In the genomic region with DNA sequence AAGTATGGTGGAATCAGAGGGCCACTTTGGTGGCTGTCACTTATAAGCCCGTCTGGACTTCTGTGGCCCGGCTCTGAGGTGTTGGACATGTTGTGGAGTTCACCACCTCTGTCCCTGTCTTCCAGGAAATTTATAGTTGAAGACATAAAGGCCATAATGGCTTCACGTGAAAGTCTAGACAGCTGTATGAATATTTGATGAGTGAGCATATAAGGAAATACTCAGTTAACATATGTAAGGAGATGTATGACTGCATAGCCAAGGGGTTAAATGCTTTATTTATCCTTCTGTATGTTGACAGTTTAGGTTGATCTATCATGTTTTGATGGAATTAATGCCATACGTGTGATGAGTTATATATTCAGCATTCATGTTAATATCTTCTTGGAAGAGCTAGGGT, we compare ENCODE assay signal across 30 cellular contexts.
"Had no signal": no experiment of that assay in that cellular context is flagged by ENCODE, and none has a peak within 500 bp of the region (broad histone marks: within the 10 kb centered on the region; RNA-seq: fewer than 3 reads in every experiment).

No MANE protein-coding gene starts in this region.

- H3K4me1 ChIP-seq: breast epithelium had no signal

- FAIRE-seq: endometrium had no signal

- ATAC-seq: activated CD4-positive, CD25-positive, alpha-beta regulatory T cell treated with anti-CD3 and anti-CD28 coated beads, Interleukin-2, amount 50 U/mL, for 24 hours; activated naive CD4-positive, alpha-beta T cell treated with anti-CD3 and anti-CD28 coated beads, Interleukin-2, amount 50 U/mL, for 72 hours; activated T-cell treated with anti-CD3 and anti-CD28 coated beads, Interleukin-2, amount 50 U/mL, for 72 hours; gastroesophageal sphincter; heart right ventricle; T-helper 17 cell had no signal

- H3K27me3 ChIP-seq: ascending aorta, breast epithelium, cardiac muscle cell, colonic mucosa, esophagus muscularis mucosa, gastroesophageal sphincter, heart right ventricle had no signal

- H3K9me3 ChIP-seq: colonic mucosa had no signal

- DNase-seq: activated B cell treated with CpG ODN at 0.5 μM for 24 hours; activated CD4-positive, alpha-beta memory T cell treated with anti-CD3 and anti-CD28 coated beads, Interleukin-2, amount 10 ng/mL, durations not matched to agents 7 days and 5 days; activated CD4-positive, alpha-beta T cell treated with anti-CD3 and anti-CD28 coated beads for 48 hours; activated CD4-positive, alpha-beta T cell treated with anti-CD3 and anti-CD28 coated beads, Interleukin-2, amount 50 U/mL, for 4 hours; activated CD8-positive, alpha-beta memory T cell treated with anti-CD3 and anti-CD28 coated beads, Interleukin-2, amount 50 U/mL, for 48 hours; activated gamma-delta T cell; activated naive CD4-positive, alpha-beta T cell; activated naive CD4-positive, alpha-beta T cell treated with anti-CD3 and anti-CD28 coated beads, Interleukin-2, amount 10 ng/mL, durations not matched to agents 7 days and 5 days; activated naive CD8-positive, alpha-beta T cell treated with anti-CD3 and anti-CD28 coated beads, Interleukin-2, amount 10 ng/mL, durations not matched to agents 7 days and 5 days; activated T-cell treated with anti-CD3 and anti-CD28 coated beads for 4 hours; activated T-cell treated with anti-CD3 and anti-CD28 coated beads, Interleukin-2, amount 50 U/mL, for 24 hours; activated T-cell treated with anti-CD3 and anti-CD28 coated beads, Interleukin-2, amount 50 U/mL, for 72 hours; central memory CD4-positive, alpha-beta T cell; cerebellar nuclear complex; colonic mucosa; effector CD8-positive, alpha-beta T cell; foreskin melanocyte; heart right ventricle; T-helper 1 cell; T-helper 17 cell; T1000; WERI-Rb-1 had no signal

- H3K36me3 ChIP-seq: breast epithelium, cardiac muscle cell, colonic mucosa, esophagus muscularis mucosa, gastroesophageal sphincter, WERI-Rb-1 had no signal

- H3K4me3 ChIP-seq: ascending aorta, breast epithelium, cardiac muscle cell, colonic mucosa, esophagus muscularis mucosa, gastroesophageal sphincter, heart right ventricle had no signal

- H3K27ac ChIP-seq: ascending aorta, breast epithelium, cardiac muscle cell, colonic mucosa, esophagus muscularis mucosa, gastroesophageal sphincter, heart right ventricle, WERI-Rb-1 had no signal
